Comparison of ENCODE assay signal across 8 cellular contexts in the genomic region with DNA sequence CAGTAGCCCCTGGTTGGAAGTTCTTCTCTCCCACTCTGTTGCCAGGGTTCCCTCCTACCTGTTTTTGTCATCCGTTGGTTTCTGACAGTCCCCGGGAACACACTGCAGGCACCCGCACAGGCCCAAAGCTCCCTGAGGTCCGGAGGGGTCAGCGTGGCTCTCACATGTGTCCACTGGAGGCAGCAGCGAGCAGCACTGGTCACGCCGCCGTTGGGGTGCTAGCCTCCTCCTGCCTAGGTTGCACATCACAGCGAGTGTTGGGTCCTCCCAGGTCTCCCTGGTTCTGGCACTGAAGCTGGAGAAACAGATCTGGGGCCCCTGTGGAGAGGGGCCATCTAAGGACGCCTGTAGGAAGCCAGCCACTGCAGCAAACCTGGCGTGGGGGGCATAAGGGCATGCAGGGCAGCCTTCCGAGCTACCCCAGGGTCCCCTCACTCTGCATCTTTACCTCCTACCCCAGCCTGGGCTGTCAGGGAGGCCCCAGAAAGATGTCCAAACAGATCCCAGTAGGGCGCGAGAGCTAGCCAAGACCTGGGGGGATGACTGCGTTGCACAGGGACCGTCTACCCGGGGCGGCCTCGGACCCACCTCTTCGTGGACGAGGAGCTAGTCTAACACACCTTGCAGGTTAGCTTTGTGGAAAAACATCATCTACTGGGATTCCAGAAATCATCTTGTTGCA. TPM values are rescaled to one million over a fixed set of nuclear protein-coding genes. Genes with fewer than 3 reads are reported as not detected.
DNase-seq lines count a peak whose midpoint lies in the region; ATAC-seq and TF ChIP-seq lines count a peak whose summit lies in the region.

No MANE protein-coding gene starts in this region.

- intact Hi-C loops in ascending aorta (cut with DNase I), result no loop called here
- intact Hi-C loops in left colon (cut with DNase I, micrococcal nuclease), result no loop called here
- intact Hi-C loops in tibial artery (cut with DNase I; ENCODE audit: low total_unique reads), result no loop called here

- H3K4me3 ChIP-seq in MM.1S (ENCODE audit: low read length) (no peak overlapping the region), ascending aorta (no peak overlapping the region), tibial artery (no peak overlapping the region)

- no peaks in the 10 kb centered on the region for H3F3A ChIP-seq in MM.1S (ENCODE audit: insufficient read depth, low read length)

- no peaks in the 10 kb centered on the region for H3K4me1 ChIP-seq in MM.1S (ENCODE audit: low read length)
- no peaks in the 10 kb centered on the region for H3K4me1 ChIP-seq in ascending aorta
- H3K4me1 ChIP-seq in tibial artery, result no peaks in the 10 kb centered on the region

- DNase-seq in AG20443 (ENCODE audit: low spot score), result peak; percentile 52
- peak; percentile 16 for DNase-seq in MM.1S
- DNase-seq in ascending aorta (ENCODE audit: low spot score in 2 of 2), result no peak
- peak in 1 of 2 donors; percentile 36 for DNase-seq in left colon
- peak in 1 of 2 donors; percentile 62 for DNase-seq in tibial artery
- no peak for DNase-seq in NCI-H510A (lab: John Stamatoyannopoulos, UW)

- TF ChIP-seq CTCF in MM.1S (IDR thresholded peaks at IDR 0.05; ENCODE audit: low read length), result peak; percentile 49
- peak in 2 of 3 experiments; percentile 39 to 42 for TF ChIP-seq CTCF in ascending aorta (IDR thresholded peaks at IDR 0.05)
- TF ChIP-seq CTCF in tibial artery (IDR thresholded peaks at IDR 0.05), result peak; percentile 12 to 39

- H3K9me3 ChIP-seq in MM.1S (replicated peaks; ENCODE audit: insufficient read depth, low read length) (no peaks in the 10 kb centered on the region), ascending aorta (no peaks in the 10 kb centered on the region), tibial artery (no peaks in the 10 kb centered on the region)

- no peaks in the 10 kb centered on the region for H3K79me2 ChIP-seq in MM.1S (ENCODE audit: low read length)

- H3K9me2 ChIP-seq in MM.1S (replicated peaks; ENCODE audit: insufficient read depth, low read length), result no peaks in the 10 kb centered on the region

- no peaks in the 10 kb centered on the region for H4K20me1 ChIP-seq in MM.1S (ENCODE audit: insufficient read depth, low read length)

- H3K27ac ChIP-seq in MM.1S (ENCODE audit: low read length) (no peak overlapping the region), ascending aorta (no peak overlapping the region), tibial artery (no peak overlapping the region)

- no peak overlapping the region for H2AFZ ChIP-seq in MM.1S (ENCODE audit: low read length)

- no peak overlapping the region for H3K4me2 ChIP-seq in MM.1S (ENCODE audit: low read depth, low read length)

- H3K27me3 ChIP-seq in MM.1S (replicated peaks; ENCODE audit: insufficient read depth, low read length) (0 out of 2 replicates have a peak, but pooled peaks cover 7% of the 10 kb centered on the region), ascending aorta (no peaks in the 10 kb centered on the region), tibial artery (no peaks in the 10 kb centered on the region)

- ATAC-seq in left colon (peak; percentile 36), HG02938 (IDR thresholded peaks at IDR 0.05; ENCODE audit: unreplicated experiment) (no peak), GM18861 (IDR thresholded peaks at IDR 0.05; ENCODE audit: unreplicated experiment) (no peak)

- H3K9ac ChIP-seq in MM.1S (ENCODE audit: low read length), result no peak overlapping the region

- no peaks in the 10 kb centered on the region for H3K36me3 ChIP-seq in MM.1S (replicated peaks; ENCODE audit: insufficient read depth, low read length)
- peaks cover 4 to 11% of the 10 kb centered on the region in 2 donors for H3K36me3 ChIP-seq in ascending aorta
- H3K36me3 ChIP-seq in tibial artery, result peaks cover 11 to 51% (median 13%) of the 10 kb centered on the region in 3 donors

RNA-seq across cellular contexts. Expression of a gene that starts 28.9 kb away (rescaled TPM):
- total RNA-seq in ascending aorta, result 2.0 TPM
- total RNA-seq in left colon, result 1 to 10 TPM; 6.5 to 9.2 TPM

RNA-seq across cellular contexts. Expression of a gene that starts 36.1 kb away (rescaled TPM):
- 24.4 TPM for total RNA-seq in ascending aorta
- total RNA-seq in left colon, result 10 to 100 TPM; 51.9 to 55.3 TPM

RNA-seq across cellular contexts. Expression of a gene that starts 53.2 kb away (rescaled TPM):
- 16.2 TPM for total RNA-seq in ascending aorta
- total RNA-seq in left colon, result 10 to 100 TPM in 1 of 2 donors, 1 to 10 TPM in 1; 8.4 to 10.0 TPM

Comparison
In these comparisons a context has a peak if more than half of its experiments do, and no peak if none do; other contexts are left out.
1. DNase-seq: peak in AG20443 (single experiment) and MM.1S (single experiment); none in ascending aorta (0 of 2) and NCI-H510A (single experiment).
2. Peak in every context shown above with its lines, with median percentiles within 50 percentile points of each other: CTCF ChIP-seq.